1 cellular context compared by ENCODE assay signal in the genomic region with DNA sequence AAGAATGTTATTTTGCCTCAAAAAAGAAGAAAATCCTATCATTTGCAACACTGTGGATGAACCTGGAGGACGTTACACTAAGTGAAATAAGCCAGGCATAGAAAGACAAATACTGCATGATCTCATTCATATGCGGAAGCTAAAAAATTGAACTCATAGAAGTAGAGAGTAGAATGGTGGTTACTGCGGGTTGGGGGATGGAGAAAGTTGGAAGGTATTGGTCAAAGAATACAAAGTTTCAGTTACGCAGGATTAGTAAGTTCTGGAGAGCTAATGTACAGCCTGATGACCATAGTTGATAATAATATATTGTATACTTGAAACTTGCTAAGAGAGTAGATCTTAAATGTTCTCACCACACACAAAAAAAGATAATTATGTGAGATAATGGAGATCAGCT.
TF ChIP-seq lines count a peak whose summit lies in the region.

No MANE protein-coding gene starts in this region.

TF ChIP-seq in GM12878, 131 proteins besides CTCF, POLR2A, EP300 and RAD21 (continued from another document and continues in another):
- TF ChIP-seq, protein P1, sequence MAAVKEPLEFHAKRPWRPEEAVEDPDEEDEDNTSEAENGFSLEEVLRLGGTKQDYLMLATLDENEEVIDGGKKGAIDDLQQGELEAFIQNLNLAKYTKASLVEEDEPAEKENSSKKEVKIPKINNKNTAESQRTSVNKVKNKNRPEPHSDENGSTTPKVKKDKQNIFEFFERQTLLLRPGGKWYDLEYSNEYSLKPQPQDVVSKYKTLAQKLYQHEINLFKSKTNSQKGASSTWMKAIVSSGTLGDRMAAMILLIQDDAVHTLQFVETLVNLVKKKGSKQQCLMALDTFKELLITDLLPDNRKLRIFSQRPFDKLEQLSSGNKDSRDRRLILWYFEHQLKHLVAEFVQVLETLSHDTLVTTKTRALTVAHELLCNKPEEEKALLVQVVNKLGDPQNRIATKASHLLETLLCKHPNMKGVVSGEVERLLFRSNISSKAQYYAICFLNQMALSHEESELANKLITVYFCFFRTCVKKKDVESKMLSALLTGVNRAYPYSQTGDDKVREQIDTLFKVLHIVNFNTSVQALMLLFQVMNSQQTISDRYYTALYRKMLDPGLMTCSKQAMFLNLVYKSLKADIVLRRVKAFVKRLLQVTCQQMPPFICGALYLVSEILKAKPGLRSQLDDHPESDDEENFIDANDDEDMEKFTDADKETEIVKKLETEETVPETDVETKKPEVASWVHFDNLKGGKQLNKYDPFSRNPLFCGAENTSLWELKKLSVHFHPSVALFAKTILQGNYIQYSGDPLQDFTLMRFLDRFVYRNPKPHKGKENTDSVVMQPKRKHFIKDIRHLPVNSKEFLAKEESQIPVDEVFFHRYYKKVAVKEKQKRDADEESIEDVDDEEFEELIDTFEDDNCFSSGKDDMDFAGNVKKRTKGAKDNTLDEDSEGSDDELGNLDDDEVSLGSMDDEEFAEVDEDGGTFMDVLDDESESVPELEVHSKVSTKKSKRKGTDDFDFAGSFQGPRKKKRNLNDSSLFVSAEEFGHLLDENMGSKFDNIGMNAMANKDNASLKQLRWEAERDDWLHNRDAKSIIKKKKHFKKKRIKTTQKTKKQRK (IDR thresholded peaks at IDR 0.05; ENCODE audit: low read depth, low read length) = no peak
- TF ChIP-seq BRCA1 (IDR thresholded peaks at IDR 0.05; ENCODE audit: low read depth, low read length) (no peak), PAX5 (IDR thresholded peaks at IDR 0.05; ENCODE audit: borderline replicate concordance, low read depth, low read length) (no peak), POLR2AphosphoS5 (IDR thresholded peaks at IDR 0.05; ENCODE audit: low read length) (no peak), JUNB (IDR thresholded peaks at IDR 0.05) (peak; percentile 67), EGR1 (IDR thresholded peaks at IDR 0.05; ENCODE audit: borderline replicate concordance in 1 of 2, low read depth in 2 of 2, low read length in 2 of 2) (no peak), GABPA (IDR thresholded peaks at IDR 0.05; ENCODE audit: low read depth) (no peak), ZNF592 (IDR thresholded peaks at IDR 0.05) (no peak), POU2F2 (IDR thresholded peaks at IDR 0.05; ENCODE audit: borderline replicate concordance, low read depth, low read length) (no peak), CREM (IDR thresholded peaks at IDR 0.05; ENCODE audit: low read depth) (peak; percentile 63), SIN3A (IDR thresholded peaks at IDR 0.05; ENCODE audit: low read depth, low read length) (no peak), CBFB (IDR thresholded peaks at IDR 0.05; ENCODE audit: low read depth) (peak; percentile 62; the same call in 1 of the 2 replicates), TCF7 (IDR thresholded peaks at IDR 0.05; ENCODE audit: borderline replicate concordance) (0 out of 2 replicates have a peak, but pooled peaks have one; percentile 54), GATAD2B (conservative IDR thresholded peaks at IDR 0.05; ENCODE audit: low read depth) (no peak), SPI1 (IDR thresholded peaks at IDR 0.05; ENCODE audit: borderline replicate concordance, insufficient read depth, low read depth, low read length) (no peak), CREB1 (IDR thresholded peaks at IDR 0.05; ENCODE audit: low read depth) (peak; percentile 36; the same call in 1 of the 2 replicates), NFIC (IDR thresholded peaks at IDR 0.05; ENCODE audit: low read depth, low read length) (peak; percentile 81), RCOR1 (conservative IDR thresholded peaks at IDR 0.05; ENCODE audit: low read depth, low read length) (no peak), ATF7 (IDR thresholded peaks at IDR 0.05; ENCODE audit: low read depth) (peak; percentile 54; the same call in 1 of the 2 replicates), IKZF2 (IDR thresholded peaks at IDR 0.05) (peak in 1 of 2 experiments; percentile 34; a peak in 1 of 4 replicates), ZNF217 (IDR thresholded peaks at IDR 0.05) (no peak), NFXL1 (IDR thresholded peaks at IDR 0.05; ENCODE audit: borderline replicate concordance) (no peak), YY1 (IDR thresholded peaks at IDR 0.05; ENCODE audit: low read depth, low read length) (no peak), CHD1 (IDR thresholded peaks at IDR 0.05; ENCODE audit: low read depth, low read length) (no peak), IRF4 (IDR thresholded peaks at IDR 0.05; ENCODE audit: low read depth, low read length) (no peak), RFX5 (IDR thresholded peaks at IDR 0.05; ENCODE audit: low read depth, low read length) (no peak), TBL1XR1 (IDR thresholded peaks at IDR 0.05; ENCODE audit: low read depth, low read length) (no peak), SMC3 (IDR thresholded peaks at IDR 0.05; ENCODE audit: borderline replicate concordance, low read length) (no peak), TCF3 (IDR thresholded peaks at IDR 0.05; ENCODE audit: borderline replicate concordance, insufficient read depth, low read depth, low read length) (no peak), USF2 (IDR thresholded peaks at IDR 0.05; ENCODE audit: borderline replicate concordance, low read depth, low read length) (no peak), DPF2 (IDR thresholded peaks at IDR 0.05) (0 out of 2 replicates have a peak, but pooled peaks have one; percentile 22)
- TF ChIP-seq, protein P2, sequence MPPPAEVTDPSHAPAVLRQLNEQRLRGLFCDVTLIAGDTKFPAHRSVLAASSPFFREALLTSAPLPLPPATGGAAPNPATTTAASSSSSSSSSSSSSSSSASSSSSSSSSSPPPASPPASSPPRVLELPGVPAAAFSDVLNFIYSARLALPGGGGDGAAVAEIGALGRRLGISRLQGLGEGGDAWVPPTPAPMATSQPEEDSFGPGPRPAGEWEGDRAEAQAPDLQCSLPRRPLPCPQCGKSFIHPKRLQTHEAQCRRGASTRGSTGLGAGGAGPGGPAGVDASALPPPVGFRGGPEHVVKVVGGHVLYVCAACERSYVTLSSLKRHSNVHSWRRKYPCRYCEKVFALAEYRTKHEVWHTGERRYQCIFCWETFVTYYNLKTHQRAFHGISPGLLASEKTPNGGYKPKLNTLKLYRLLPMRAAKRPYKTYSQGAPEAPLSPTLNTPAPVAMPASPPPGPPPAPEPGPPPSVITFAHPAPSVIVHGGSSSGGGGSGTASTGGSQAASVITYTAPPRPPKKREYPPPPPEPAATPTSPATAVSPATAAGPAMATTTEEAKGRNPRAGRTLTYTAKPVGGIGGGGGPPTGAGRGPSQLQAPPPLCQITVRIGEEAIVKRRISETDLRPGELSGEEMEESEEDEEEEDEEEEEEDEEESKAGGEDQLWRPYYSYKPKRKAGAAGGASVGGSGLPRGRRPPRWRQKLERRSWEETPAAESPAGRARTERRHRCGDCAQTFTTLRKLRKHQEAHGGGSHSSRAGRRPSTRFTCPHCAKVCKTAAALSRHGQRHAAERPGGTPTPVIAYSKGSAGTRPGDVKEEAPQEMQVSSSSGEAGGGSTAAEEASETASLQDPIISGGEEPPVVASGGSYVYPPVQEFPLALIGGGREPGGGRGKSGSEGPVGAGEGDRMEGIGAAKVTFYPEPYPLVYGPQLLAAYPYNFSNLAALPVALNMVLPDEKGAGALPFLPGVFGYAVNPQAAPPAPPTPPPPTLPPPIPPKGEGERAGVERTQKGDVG (CRISPR knock-in tag; IDR thresholded peaks at IDR 0.05) = no peak
- TF ChIP-seq, protein P3, sequence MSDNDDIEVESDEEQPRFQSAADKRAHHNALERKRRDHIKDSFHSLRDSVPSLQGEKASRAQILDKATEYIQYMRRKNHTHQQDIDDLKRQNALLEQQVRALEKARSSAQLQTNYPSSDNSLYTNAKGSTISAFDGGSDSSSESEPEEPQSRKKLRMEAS (IDR thresholded peaks at IDR 0.05; ENCODE audit: low read depth, low read length) = no peak
- TF ChIP-seq, protein P4, sequence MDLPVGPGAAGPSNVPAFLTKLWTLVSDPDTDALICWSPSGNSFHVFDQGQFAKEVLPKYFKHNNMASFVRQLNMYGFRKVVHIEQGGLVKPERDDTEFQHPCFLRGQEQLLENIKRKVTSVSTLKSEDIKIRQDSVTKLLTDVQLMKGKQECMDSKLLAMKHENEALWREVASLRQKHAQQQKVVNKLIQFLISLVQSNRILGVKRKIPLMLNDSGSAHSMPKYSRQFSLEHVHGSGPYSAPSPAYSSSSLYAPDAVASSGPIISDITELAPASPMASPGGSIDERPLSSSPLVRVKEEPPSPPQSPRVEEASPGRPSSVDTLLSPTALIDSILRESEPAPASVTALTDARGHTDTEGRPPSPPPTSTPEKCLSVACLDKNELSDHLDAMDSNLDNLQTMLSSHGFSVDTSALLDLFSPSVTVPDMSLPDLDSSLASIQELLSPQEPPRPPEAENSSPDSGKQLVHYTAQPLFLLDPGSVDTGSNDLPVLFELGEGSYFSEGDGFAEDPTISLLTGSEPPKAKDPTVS (IDR thresholded peaks at IDR 0.05; ENCODE audit: low read depth, low read length) = no peak
- TF ChIP-seq, protein P5, sequence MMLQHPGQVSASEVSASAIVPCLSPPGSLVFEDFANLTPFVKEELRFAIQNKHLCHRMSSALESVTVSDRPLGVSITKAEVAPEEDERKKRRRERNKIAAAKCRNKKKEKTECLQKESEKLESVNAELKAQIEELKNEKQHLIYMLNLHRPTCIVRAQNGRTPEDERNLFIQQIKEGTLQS (IDR thresholded peaks at IDR 0.05; ENCODE audit: borderline replicate concordance, extremely low read depth, low read depth, low read length) = no peak
- TF ChIP-seq, protein P6, sequence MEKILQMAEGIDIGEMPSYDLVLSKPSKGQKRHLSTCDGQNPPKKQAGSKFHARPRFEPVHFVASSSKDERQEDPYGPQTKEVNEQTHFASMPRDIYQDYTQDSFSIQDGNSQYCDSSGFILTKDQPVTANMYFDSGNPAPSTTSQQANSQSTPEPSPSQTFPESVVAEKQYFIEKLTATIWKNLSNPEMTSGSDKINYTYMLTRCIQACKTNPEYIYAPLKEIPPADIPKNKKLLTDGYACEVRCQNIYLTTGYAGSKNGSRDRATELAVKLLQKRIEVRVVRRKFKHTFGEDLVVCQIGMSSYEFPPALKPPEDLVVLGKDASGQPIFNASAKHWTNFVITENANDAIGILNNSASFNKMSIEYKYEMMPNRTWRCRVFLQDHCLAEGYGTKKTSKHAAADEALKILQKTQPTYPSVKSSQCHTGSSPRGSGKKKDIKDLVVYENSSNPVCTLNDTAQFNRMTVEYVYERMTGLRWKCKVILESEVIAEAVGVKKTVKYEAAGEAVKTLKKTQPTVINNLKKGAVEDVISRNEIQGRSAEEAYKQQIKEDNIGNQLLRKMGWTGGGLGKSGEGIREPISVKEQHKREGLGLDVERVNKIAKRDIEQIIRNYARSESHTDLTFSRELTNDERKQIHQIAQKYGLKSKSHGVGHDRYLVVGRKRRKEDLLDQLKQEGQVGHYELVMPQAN (conservative IDR thresholded peaks at IDR 0.05) = no peak
- TF ChIP-seq, protein P7, sequence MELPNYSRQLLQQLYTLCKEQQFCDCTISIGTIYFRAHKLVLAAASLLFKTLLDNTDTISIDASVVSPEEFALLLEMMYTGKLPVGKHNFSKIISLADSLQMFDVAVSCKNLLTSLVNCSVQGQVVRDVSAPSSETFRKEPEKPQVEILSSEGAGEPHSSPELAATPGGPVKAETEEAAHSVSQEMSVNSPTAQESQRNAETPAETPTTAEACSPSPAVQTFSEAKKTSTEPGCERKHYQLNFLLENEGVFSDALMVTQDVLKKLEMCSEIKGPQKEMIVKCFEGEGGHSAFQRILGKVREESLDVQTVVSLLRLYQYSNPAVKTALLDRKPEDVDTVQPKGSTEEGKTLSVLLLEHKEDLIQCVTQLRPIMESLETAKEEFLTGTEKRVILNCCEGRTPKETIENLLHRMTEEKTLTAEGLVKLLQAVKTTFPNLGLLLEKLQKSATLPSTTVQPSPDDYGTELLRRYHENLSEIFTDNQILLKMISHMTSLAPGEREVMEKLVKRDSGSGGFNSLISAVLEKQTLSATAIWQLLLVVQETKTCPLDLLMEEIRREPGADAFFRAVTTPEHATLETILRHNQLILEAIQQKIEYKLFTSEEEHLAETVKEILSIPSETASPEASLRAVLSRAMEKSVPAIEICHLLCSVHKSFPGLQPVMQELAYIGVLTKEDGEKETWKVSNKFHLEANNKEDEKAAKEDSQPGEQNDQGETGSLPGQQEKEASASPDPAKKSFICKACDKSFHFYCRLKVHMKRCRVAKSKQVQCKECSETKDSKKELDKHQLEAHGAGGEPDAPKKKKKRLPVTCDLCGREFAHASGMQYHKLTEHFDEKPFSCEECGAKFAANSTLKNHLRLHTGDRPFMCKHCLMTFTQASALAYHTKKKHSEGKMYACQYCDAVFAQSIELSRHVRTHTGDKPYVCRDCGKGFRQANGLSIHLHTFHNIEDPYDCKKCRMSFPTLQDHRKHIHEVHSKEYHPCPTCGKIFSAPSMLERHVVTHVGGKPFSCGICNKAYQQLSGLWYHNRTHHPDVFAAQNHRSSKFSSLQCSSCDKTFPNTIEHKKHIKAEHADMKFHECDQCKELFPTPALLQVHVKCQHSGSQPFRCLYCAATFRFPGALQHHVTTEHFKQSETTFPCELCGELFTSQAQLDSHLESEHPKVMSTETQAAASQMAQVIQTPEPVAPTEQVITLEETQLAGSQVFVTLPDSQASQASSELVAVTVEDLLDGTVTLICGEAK (IDR thresholded peaks at IDR 0.05; ENCODE audit: borderline replicate concordance) = no peak
